ENCODE assay signal across 28 cellular contexts in genomic region chr16:50376997-50377396, GRCh38.
"Had no signal": no experiment of that assay in that cellular context is flagged by ENCODE, and none has a peak within 500 bp of the region (broad histone marks: within the 10 kb centered on the region; RNA-seq: fewer than 3 reads in every experiment).

No MANE protein-coding gene starts in this region.

- H3K27me3 ChIP-seq: body of pancreas, colonic mucosa, foreskin keratinocyte, gastrocnemius medialis, heart left ventricle had no signal

- H3K27ac ChIP-seq: body of pancreas, colonic mucosa, epithelial cell of prostate, foreskin keratinocyte, gastrocnemius medialis, heart left ventricle had no signal

- H3K4me3 ChIP-seq: body of pancreas, colonic mucosa, gastrocnemius medialis, heart left ventricle had no signal

- DNase-seq: activated CD4-positive, alpha-beta memory T cell treated with anti-CD3 and anti-CD28 coated beads, Interleukin-2, amount 10 ng/mL, durations not matched to agents 7 days and 5 days; activated CD4-positive, alpha-beta T cell treated with anti-CD3 and anti-CD28 coated beads for 36 hours; activated CD4-positive, alpha-beta T cell treated with anti-CD3 and anti-CD28 coated beads, Interleukin-2, amount 10 ng/mL, durations not matched to agents 7 days and 5 days; activated CD4-positive, alpha-beta T cell treated with anti-CD3 and anti-CD28 coated beads, Interleukin-2, amount 50 U/mL, for 4 hours; activated CD4-positive, CD25-positive, alpha-beta regulatory T cell; activated CD4-positive, CD25-positive, alpha-beta regulatory T cell treated with anti-CD3 and anti-CD28 coated beads, Interleukin-2, amount 50 U/mL, for 72 hours; activated CD8-positive, alpha-beta memory T cell treated with anti-CD3 and anti-CD28 coated beads, Interleukin-2, amount 50 U/mL, for 48 hours; activated gamma-delta T cell; activated naive CD4-positive, alpha-beta T cell treated with anti-CD3 and anti-CD28 coated beads, Interleukin-2, amount 50 U/mL, for 16 hours; activated naive CD4-positive, alpha-beta T cell treated with Interleukin-2 at 50 U/mL for 16 hours; activated T-cell treated with anti-CD3 and anti-CD28 coated beads for 4 hours; activated T-cell treated with anti-CD3 and anti-CD28 coated beads, Interleukin-2, amount 50 U/mL, for 24 hours; activated T-cell treated with anti-CD3 and anti-CD28 coated beads, Interleukin-2, amount 50 U/mL, for 72 hours; amniotic stem cell; aorta; body of pancreas; central memory CD4-positive, alpha-beta T cell; cerebellar nuclear complex; colonic mucosa; effector CD8-positive, alpha-beta T cell; foreskin keratinocyte; gastrocnemius medialis; glutamatergic neuron; heart left ventricle; T-helper 1 cell; T-helper 17 cell; T1000 had no signal

- H3K36me3 ChIP-seq: colonic mucosa, gastrocnemius medialis, heart left ventricle had no signal

- ATAC-seq: activated CD4-positive, alpha-beta T cell treated with anti-CD3 and anti-CD28 coated beads for 36 hours; activated T-cell treated with anti-CD3 and anti-CD28 coated beads, Interleukin-2, amount 50 U/mL, for 72 hours; body of pancreas; foreskin keratinocyte; gastrocnemius medialis; heart left ventricle; T-helper 17 cell had no signal

- H3K9me3 ChIP-seq: body of pancreas, colonic mucosa, gastrocnemius medialis, heart left ventricle had no signal

- H3K4me1 ChIP-seq: body of pancreas, colonic mucosa, foreskin keratinocyte had no signal
